Comparison of ENCODE assay signal across 8 cellular contexts in the genomic region with DNA sequence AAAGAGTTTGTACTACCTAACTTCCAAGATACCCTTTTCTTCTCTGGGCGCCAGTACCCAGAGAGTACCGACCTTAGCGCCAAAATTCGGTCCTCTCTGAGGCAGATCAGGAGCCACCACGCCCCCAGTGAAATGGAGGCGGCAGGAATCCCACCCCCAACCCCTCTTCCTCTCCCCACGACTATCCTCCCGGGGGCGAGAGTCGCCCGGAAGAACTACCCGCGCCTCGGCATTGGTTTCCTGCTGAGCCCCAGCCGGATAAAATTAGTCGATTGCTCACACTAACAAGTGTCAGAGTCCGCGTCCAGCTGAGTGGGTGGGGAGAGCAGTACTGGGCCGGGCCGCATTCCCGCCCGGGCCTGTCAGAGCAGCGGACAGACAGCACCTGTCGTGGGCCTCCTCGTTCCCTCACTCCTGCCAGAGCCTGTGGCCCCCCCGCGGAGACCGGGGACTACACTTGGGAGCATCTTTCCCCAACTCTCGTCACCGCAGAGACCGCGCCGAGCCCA.
DNase-seq lines count a peak whose midpoint lies in the region; ATAC-seq and TF ChIP-seq lines count a peak whose summit lies in the region.

No MANE protein-coding gene starts in this region.

- H3K27ac Mint-ChIP-seq in progenitor cell of endocrine pancreas = peak overlapping the region; percentile 29

- TF ChIP-seq POLR2A in Peyer's patch (IDR thresholded peaks at IDR 0.05) = peak; percentile 55 to 61

- no peaks in the 10 kb centered on the region for H3K27me3 ChIP-seq in Peyer's patch

- H3K9me3 Mint-ChIP-seq in progenitor cell of endocrine pancreas (ENCODE audit: low read depth) = peaks cover 6% of the 10 kb centered on the region

- peak overlapping the region; percentile 67 to 93 (median 85) for H3K27ac ChIP-seq in Peyer's patch

- H3K4me1 ChIP-seq in Peyer's patch = peaks cover 0 to 4% (median 0%) of the 10 kb centered on the region in 4 donors

- no peak for TF ChIP-seq CTCF in GM10248 (IDR thresholded peaks at IDR 0.05; ENCODE audit: control extremely low read depth, extremely low read depth, low read depth, missing control alignments)
- no peak for TF ChIP-seq CTCF in Peyer's patch (IDR thresholded peaks at IDR 0.05)
- TF ChIP-seq CTCF in progenitor cell of endocrine pancreas (IDR thresholded peaks at IDR 0.05; ENCODE audit: unreplicated experiment) = no peak

- no peaks in the 10 kb centered on the region for H3K36me3 ChIP-seq in Peyer's patch

- peak; percentile 35 for ATAC-seq in HG02623 (IDR thresholded peaks at IDR 0.05; ENCODE audit: unreplicated experiment)
- ATAC-seq in left ventricle myocardium superior = peak; percentile 89
- no peak for ATAC-seq in HG03457 (IDR thresholded peaks at IDR 0.05; ENCODE audit: unreplicated experiment)

- H3K36me3 Mint-ChIP-seq in progenitor cell of endocrine pancreas (ENCODE audit: insufficient read depth) = peaks cover 1% of the 10 kb centered on the region

- DNase-seq in GM10248 (ENCODE audit: extremely low spot score) = peak; percentile 48
- peak; percentile 50 to 85 (median 84) for DNase-seq in Peyer's patch
- peak in 49 of 58 donors; percentile 1 to 60 (median 25) for DNase-seq in anterior cingulate cortex (lab: John Stamatoyannopoulos, UW)
- peak; percentile 87 for DNase-seq in left ventricle myocardium superior
- no peak for DNase-seq in progenitor cell of endocrine pancreas (ENCODE audit: low spot score, unreplicated experiment)
- DNase-seq in midbrain (lab: John Stamatoyannopoulos, UW) = no peak

- H3K4me3 Mint-ChIP-seq in progenitor cell of endocrine pancreas (ENCODE audit: low read depth) = peak overlapping the region; percentile 75

- CTCF ChIA-PET in GM10248 (lab: Yijun Ruan, JAX) = interaction anchor here (0.9 to 3.9 kb wide), 4 partner anchors 9 to 27 kb away, joined by 3 to 24 read pairs (median 3); no protein-coding TSS in a partner anchor

- H3K4me1 Mint-ChIP-seq in progenitor cell of endocrine pancreas (ENCODE audit: low read depth) = peaks cover 2% of the 10 kb centered on the region

- POLR2A ChIA-PET in GM10248 (lab: Yijun Ruan, JAX) = no interaction called here

- H3K27me3 Mint-ChIP-seq in progenitor cell of endocrine pancreas = peaks cover 8% of the 10 kb centered on the region

- intact Hi-C loops in left ventricle myocardium superior (cut with micrococcal nuclease) = loop anchor here (5.0 kb wide), 1 partner anchor 113 kb away; a partner anchor contains a TSS

- H3K4me3 ChIP-seq in Peyer's patch = peak overlapping the region; percentile 44 to 59 (median 50)

- no peaks in the 10 kb centered on the region for H3K9me3 ChIP-seq in Peyer's patch

Comparison
In these comparisons a context has a peak if more than half of its experiments do, and no peak if none do; other contexts are left out.
1. DNase-seq: peak in GM10248 (single experiment), Peyer's patch (3 of 3), anterior cingulate cortex (49 of 58) and left ventricle myocardium superior (single experiment); none in progenitor cell of endocrine pancreas (single experiment) and midbrain (single experiment).